1 cellular context compared by ENCODE assay signal in the genomic region with DNA sequence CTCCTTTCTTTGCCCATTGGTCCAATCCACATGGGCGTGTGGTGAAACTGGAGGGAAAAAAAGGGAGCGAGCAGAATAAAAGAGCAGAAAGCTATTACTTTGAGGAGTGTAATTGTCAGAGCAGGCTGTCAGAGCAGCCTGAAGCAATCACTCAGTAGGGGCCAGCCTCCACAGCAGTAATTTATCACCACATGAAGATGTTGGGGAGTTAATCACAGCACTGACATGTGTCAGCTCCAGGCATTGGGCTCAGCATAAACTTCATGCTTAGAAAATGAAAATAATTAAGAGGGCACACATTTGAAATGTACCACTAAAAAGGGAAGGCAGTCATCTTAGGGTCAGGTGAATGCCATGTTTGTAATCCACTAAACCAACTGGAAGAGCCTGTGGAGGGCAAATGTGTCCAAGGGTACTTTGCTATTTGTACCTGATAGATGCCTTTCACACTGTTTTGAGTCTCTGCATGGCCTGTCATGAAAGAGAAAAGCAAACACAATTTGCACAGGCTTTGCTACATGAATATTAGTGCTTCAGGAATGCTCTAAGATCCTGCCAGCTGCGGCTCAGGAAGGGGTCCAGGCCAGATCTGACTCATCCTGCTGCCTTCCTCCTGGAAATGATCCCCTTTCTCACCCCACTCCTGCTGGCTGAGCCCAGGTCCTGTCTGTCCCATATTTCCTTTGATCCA.
TF ChIP-seq lines count a peak whose summit lies in the region.

No MANE protein-coding gene starts in this region.

TF ChIP-seq in IMR-90, 13 proteins besides CTCF, POLR2A, EP300 and RAD21 (continued from another document):
- peak; percentile 42; the same call in 1 of the 2 replicates for TF ChIP-seq FOS (IDR thresholded peaks at IDR 0.05; ENCODE audit: low read depth, low read length)
